18 cellular contexts compared by ENCODE assay signal in genomic region chr1:47675721-47676120, GRCh38.
"Had no signal": no experiment of that assay in that cellular context is flagged by ENCODE, and none has a peak within 500 bp of the region (broad histone marks: within the 10 kb centered on the region; RNA-seq: fewer than 3 reads in every experiment).

No MANE protein-coding gene starts in this region.

- H3K9me3 ChIP-seq: body of pancreas, gastrocnemius medialis, thoracic aorta had no signal

- H3K4me1 ChIP-seq: body of pancreas, gastrocnemius medialis had no signal

- H3K4me3 Mint-ChIP-seq: activated CD4-positive, alpha-beta memory T cell treated with anti-CD3 and anti-CD28 coated beads for 36 hours; activated naive CD4-positive, alpha-beta T cell treated with anti-CD3 and anti-CD28 coated beads for 36 hours; activated T-helper 17 cell treated with anti-CD3 and anti-CD28 coated beads, Interleukin-2, amount 50 U/mL, for 72 hours; memory B cell; naive thymus-derived CD4-positive, alpha-beta T cell; stimulated activated naive CD8-positive, alpha-beta T cell treated with anti-CD3 and anti-CD28 coated beads, Interleukin-15, Interleukin-2, amounts not matched to agents 100 ng/mL and 50 ng/mL, for 24 hours; T-helper 17 cell had no signal

- H3K4me3 ChIP-seq: body of pancreas, gastrocnemius medialis, heart right ventricle, thoracic aorta had no signal

- ATAC-seq: activated T-helper 17 cell treated with anti-CD3 and anti-CD28 coated beads, Interleukin-2, amount 50 U/mL, for 72 hours; body of pancreas; esophagus mucosa; gastrocnemius medialis; heart right ventricle; left ventricle myocardium superior; naive thymus-derived CD4-positive, alpha-beta T cell; T-helper 17 cell had no signal

- DNase-seq: activated CD4-positive, alpha-beta memory T cell treated with anti-CD3 and anti-CD28 coated beads for 36 hours; activated CD4-positive, alpha-beta T cell treated with anti-CD3 and anti-CD28 coated beads for 4 hours; activated naive CD4-positive, alpha-beta T cell treated with anti-CD3 and anti-CD28 coated beads for 36 hours; activated T-cell treated with anti-CD3 and anti-CD28 coated beads, Interleukin-2, amount 50 U/mL, for 1 hour; body of pancreas; caudate nucleus; gastrocnemius medialis; heart right ventricle; kidney glomerular epithelial cell; left ventricle myocardium superior; naive thymus-derived CD4-positive, alpha-beta T cell; stimulated activated CD4-positive, alpha-beta T cell treated with anti-CD3 and anti-CD28 coated beads, Interleukin-12 subunit alpha, Interleukin-12 subunit beta, amount 100 ng/mL, for 4 hours; T-helper 17 cell had no signal

- H3K4me1 Mint-ChIP-seq: activated T-helper 17 cell treated with anti-CD3 and anti-CD28 coated beads, Interleukin-2, amount 50 U/mL, for 72 hours; memory B cell; naive thymus-derived CD4-positive, alpha-beta T cell; T-helper 17 cell had no signal

- H3K27ac ChIP-seq: body of pancreas, gastrocnemius medialis, heart right ventricle, thoracic aorta had no signal

- H3K36me3 ChIP-seq: gastrocnemius medialis, heart right ventricle, thoracic aorta had no signal

- H3K27ac Mint-ChIP-seq: activated CD4-positive, alpha-beta memory T cell treated with anti-CD3 and anti-CD28 coated beads for 36 hours; activated naive CD4-positive, alpha-beta T cell treated with anti-CD3 and anti-CD28 coated beads for 36 hours; activated T-helper 17 cell treated with anti-CD3 and anti-CD28 coated beads, Interleukin-2, amount 50 U/mL, for 72 hours; memory B cell; naive thymus-derived CD4-positive, alpha-beta T cell; stimulated activated naive CD8-positive, alpha-beta T cell treated with anti-CD3 and anti-CD28 coated beads, Interleukin-15, Interleukin-2, amounts not matched to agents 100 ng/mL and 50 ng/mL, for 24 hours; T-helper 17 cell had no signal

- H3K27me3 ChIP-seq: body of pancreas, gastrocnemius medialis had no signal

- H3K36me3 Mint-ChIP-seq: activated CD4-positive, alpha-beta memory T cell treated with anti-CD3 and anti-CD28 coated beads for 36 hours had no signal
